31 cellular contexts compared by ENCODE assay signal in the genomic region with DNA sequence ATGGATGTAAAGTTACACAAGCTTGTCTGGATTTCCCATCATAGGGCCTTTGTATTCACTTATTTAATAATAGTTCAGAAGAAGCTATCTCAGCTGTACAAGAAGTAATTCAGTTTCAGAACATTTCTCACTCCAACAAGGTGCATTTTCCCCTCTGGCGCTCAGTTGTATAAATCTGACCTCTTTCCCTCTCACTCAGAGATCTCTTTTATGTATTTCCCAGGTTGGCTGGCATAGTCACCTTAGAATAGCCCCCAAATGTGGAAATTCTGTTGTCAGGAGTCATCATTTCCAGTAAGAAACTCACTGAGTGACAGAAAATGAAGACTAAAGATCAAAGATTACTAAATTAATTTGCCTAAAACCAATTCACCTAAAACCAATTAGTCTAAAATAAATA.
"Had no signal": no experiment of that assay in that cellular context is flagged by ENCODE, and none has a peak within 500 bp of the region (broad histone marks: within the 10 kb centered on the region; RNA-seq: fewer than 3 reads in every experiment).

No MANE protein-coding gene starts in this region.

- ATAC-seq: natural killer cell; psoas muscle; right cardiac atrium; sciatic nerve; stimulated activated memory B cell treated with anti-CD40 and anti-IgM and Interleukin-4, amounts not matched to agents 10 μg/mL and 1 μg/mL and 100 μg/mL, for 72 hours; stimulated activated naive CD8-positive, alpha-beta T cell treated with anti-CD3 and anti-CD28 coated beads, Interleukin-15, amount 100 ng/mL, for 72 hours; stimulated activated naive CD8-positive, alpha-beta T cell treated with anti-CD3 and anti-CD28 coated beads, Interleukin-15, Interleukin-2, amounts not matched to agents 100 U/mL and 50 U/mL, for 24 hours; upper lobe of right lung had no signal

- H3K9me3 Mint-ChIP-seq: natural killer cell; nephron; stimulated activated memory B cell treated with anti-CD40 and anti-IgM and Interleukin-4, amounts not matched to agents 10 μg/mL and 1 μg/mL and 100 μg/mL, for 72 hours; stimulated activated naive CD8-positive, alpha-beta T cell treated with anti-CD3 and anti-CD28 coated beads, Interleukin-15, amount 100 ng/mL, for 72 hours; type B pancreatic cell had no signal

- H3K27me3 ChIP-seq: neural progenitor cell, ovary, spleen, suprapubic skin, testis, tibial artery, transverse colon, upper lobe of right lung, uterus had no signal

- DNase-seq: natural killer cell; occipital lobe; posterior cingulate gyrus; psoas muscle; right cardiac atrium; spleen; stimulated activated CD4-positive, alpha-beta T cell treated with anti-CD3 and anti-CD28 coated beads, Interleukin-12 subunit alpha, Interleukin-12 subunit beta, amount 100 ng/mL, for 4 hours; stimulated activated CD4-positive, alpha-beta T cell treated with anti-CD3 and anti-CD28 coated beads, Interleukin-1b, Interleukin-23, amount 100 ng/mL, for 48 hours; stimulated activated CD4-positive, alpha-beta T cell treated with anti-CD3 and anti-CD28 coated beads, Interleukin-4, amount 100 ng/mL, for 1 hour; stimulated activated CD4-positive, alpha-beta T cell treated with anti-CD3 and anti-CD28 coated beads, Interleukin-4, amount 100 ng/mL, for 4 hours; stimulated activated CD8-positive, alpha-beta memory T cell treated with anti-CD3 and anti-CD28 coated beads, Interleukin-4, amount 100 ng/mL, for 48 hours; stimulated activated naive CD4-positive, alpha-beta T cell; stimulated activated naive CD8-positive, alpha-beta T cell treated with anti-CD3 and anti-CD28 coated beads, Interleukin-15, amount 100 ng/mL, for 72 hours; stimulated activated naive CD8-positive, alpha-beta T cell treated with anti-CD3 and anti-CD28 coated beads, Interleukin-15, Interleukin-2, amounts not matched to agents 100 U/mL and 50 U/mL, for 24 hours; substantia nigra; testis; tibial artery; transverse colon; upper lobe of right lung; uterus had no signal

- H3K27ac Mint-ChIP-seq: natural killer cell; nephron; neural progenitor cell; progenitor cell of endocrine pancreas; stimulated activated memory B cell treated with anti-CD40 and anti-IgM and Interleukin-4, amounts not matched to agents 10 μg/mL and 1 μg/mL and 100 μg/mL, for 72 hours; stimulated activated naive CD8-positive, alpha-beta T cell treated with anti-CD3 and anti-CD28 coated beads, Interleukin-15, amount 100 ng/mL, for 72 hours; type B pancreatic cell had no signal

- H3K9me3 ChIP-seq: ovary, psoas muscle, spleen, suprapubic skin, testis, tibial artery, transverse colon, upper lobe of right lung, uterus had no signal

- H3K27me3 Mint-ChIP-seq: progenitor cell of endocrine pancreas; stimulated activated naive CD8-positive, alpha-beta T cell treated with anti-CD3 and anti-CD28 coated beads, Interleukin-15, amount 100 ng/mL, for 72 hours; type B pancreatic cell had no signal

- H3K4me1 ChIP-seq: psoas muscle, testis, uterus had no signal

- H3K4me3 ChIP-seq: neural progenitor cell, ovary, psoas muscle, skin epidermis, smooth muscle cell, spleen, suprapubic skin, testis, tibial artery, transverse colon, upper lobe of right lung, uterus had no signal

- H3K27ac ChIP-seq: neural progenitor cell, ovary, parathyroid adenoma, psoas muscle, skin epidermis, spleen, suprapubic skin, testis, tibial artery, transverse colon, upper lobe of right lung, uterus had no signal

- H3K4me3 Mint-ChIP-seq: natural killer cell; nephron; neural progenitor cell; stimulated activated memory B cell treated with anti-CD40 and anti-IgM and Interleukin-4, amounts not matched to agents 10 μg/mL and 1 μg/mL and 100 μg/mL, for 72 hours; stimulated activated naive CD8-positive, alpha-beta T cell treated with anti-CD3 and anti-CD28 coated beads, Interleukin-15, amount 100 ng/mL, for 72 hours; type B pancreatic cell had no signal

- H3K36me3 ChIP-seq: ovary, spleen, transverse colon, uterus had no signal

- H3K36me3 Mint-ChIP-seq: natural killer cell; stimulated activated memory B cell treated with anti-CD40 and anti-IgM and Interleukin-4, amounts not matched to agents 10 μg/mL and 1 μg/mL and 100 μg/mL, for 72 hours had no signal

- H3K4me1 Mint-ChIP-seq: natural killer cell; stimulated activated memory B cell treated with anti-CD40 and anti-IgM and Interleukin-4, amounts not matched to agents 10 μg/mL and 1 μg/mL and 100 μg/mL, for 72 hours; stimulated activated naive CD8-positive, alpha-beta T cell treated with anti-CD3 and anti-CD28 coated beads, Interleukin-15, amount 100 ng/mL, for 72 hours had no signal
